ENCODE assay signal across 18 cellular contexts in the genomic region with DNA sequence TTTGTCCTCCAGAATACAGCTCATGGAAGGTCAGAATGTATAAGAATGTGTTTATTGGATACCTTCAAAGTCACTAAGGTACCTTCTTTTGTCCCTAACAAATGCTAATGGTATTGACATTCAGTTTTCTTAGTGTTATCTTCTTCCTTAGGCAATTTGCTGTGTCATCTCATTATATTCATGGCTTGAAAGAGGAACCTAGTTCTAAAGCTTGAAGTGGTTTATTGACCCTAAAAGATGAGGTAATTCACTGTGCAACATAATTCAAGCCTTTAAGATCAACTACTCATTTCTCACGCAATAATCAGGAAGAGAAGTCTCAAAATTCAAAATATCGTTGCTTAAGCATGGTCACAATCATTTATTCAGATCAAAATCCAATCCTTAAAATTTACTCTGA.
"Had no signal": no experiment of that assay in that cellular context is flagged by ENCODE, and none has a peak within 500 bp of the region (broad histone marks: within the 10 kb centered on the region; RNA-seq: fewer than 3 reads in every experiment).

No MANE protein-coding gene starts in this region.

- H3K4me1 ChIP-seq: gastrocnemius medialis, left lung, prostate gland, upper lobe of left lung had no signal

- H3K27ac ChIP-seq: epithelial cell of prostate, gastrocnemius medialis, heart right ventricle, left lung, prostate gland, upper lobe of left lung had no signal

- H3K36me3 Mint-ChIP-seq: activated CD8-positive, alpha-beta memory T cell treated with anti-CD3 and anti-CD28 coated beads, Interleukin-2, amount 10 ng/mL, durations not matched to agents 7 days and 5 days; activated naive CD8-positive, alpha-beta T cell; brain had no signal

- H3K27ac Mint-ChIP-seq: activated CD8-positive, alpha-beta memory T cell treated with anti-CD3 and anti-CD28 coated beads, Interleukin-2, amount 10 ng/mL, durations not matched to agents 7 days and 5 days; activated naive CD8-positive, alpha-beta T cell; brain; effector memory CD8-positive, alpha-beta T cell; nephron progenitor cell had no signal

- DNase-seq: activated CD4-positive, alpha-beta T cell treated with anti-CD3 and anti-CD28 coated beads, Interleukin-2, amount 50 U/mL, for 4 hours; activated CD8-positive, alpha-beta memory T cell treated with anti-CD3 and anti-CD28 coated beads, Interleukin-2, amount 10 ng/mL, durations not matched to agents 7 days and 5 days; activated effector memory CD4-positive, alpha-beta T cell treated with anti-CD3 and anti-CD28 coated beads, Interleukin-2, amount 50 U/mL, for 16 hours; activated T-cell treated with anti-CD3 and anti-CD28 coated beads, Interleukin-2, amount 50 U/mL, for 4 hours; amygdala; effector memory CD8-positive, alpha-beta T cell; gastrocnemius medialis; heart right ventricle; islet precursor cell; left lung; nephron progenitor cell; stimulated activated naive CD4-positive, alpha-beta T cell treated with Interleukin-2 at 50 U/mL for 16 hours; upper lobe of left lung had no signal

- ATAC-seq: activated CD8-positive, alpha-beta memory T cell treated with anti-CD3 and anti-CD28 coated beads, Interleukin-2, amount 10 ng/mL, durations not matched to agents 7 days and 5 days; activated T-cell treated with anti-CD3 and anti-CD28 coated beads, Interleukin-2, amount 50 U/mL, for 4 hours; effector memory CD8-positive, alpha-beta T cell; gastrocnemius medialis; heart right ventricle; left lung; sciatic nerve had no signal

- H3K27me3 ChIP-seq: gastrocnemius medialis, heart right ventricle, left lung, upper lobe of left lung had no signal

- H3K4me3 ChIP-seq: gastrocnemius medialis, heart right ventricle, left lung, prostate gland, upper lobe of left lung had no signal

- H3K4me1 Mint-ChIP-seq: activated CD8-positive, alpha-beta memory T cell treated with anti-CD3 and anti-CD28 coated beads, Interleukin-2, amount 10 ng/mL, durations not matched to agents 7 days and 5 days had no signal

- H3K4me3 Mint-ChIP-seq: activated CD8-positive, alpha-beta memory T cell treated with anti-CD3 and anti-CD28 coated beads, Interleukin-2, amount 10 ng/mL, durations not matched to agents 7 days and 5 days; activated naive CD8-positive, alpha-beta T cell; activated T-cell treated with anti-CD3 and anti-CD28 coated beads, Interleukin-2, amount 50 U/mL, for 4 hours; brain; effector memory CD8-positive, alpha-beta T cell; nephron progenitor cell had no signal

- H3K36me3 ChIP-seq: gastrocnemius medialis, heart right ventricle, left lung, prostate gland, upper lobe of left lung had no signal

- H3K9me3 ChIP-seq: gastrocnemius medialis, heart right ventricle, left lung, prostate gland, upper lobe of left lung had no signal

- H3K27me3 Mint-ChIP-seq: activated CD8-positive, alpha-beta memory T cell treated with anti-CD3 and anti-CD28 coated beads, Interleukin-2, amount 10 ng/mL, durations not matched to agents 7 days and 5 days; activated naive CD8-positive, alpha-beta T cell; brain; effector memory CD8-positive, alpha-beta T cell had no signal
